In the genomic region with DNA sequence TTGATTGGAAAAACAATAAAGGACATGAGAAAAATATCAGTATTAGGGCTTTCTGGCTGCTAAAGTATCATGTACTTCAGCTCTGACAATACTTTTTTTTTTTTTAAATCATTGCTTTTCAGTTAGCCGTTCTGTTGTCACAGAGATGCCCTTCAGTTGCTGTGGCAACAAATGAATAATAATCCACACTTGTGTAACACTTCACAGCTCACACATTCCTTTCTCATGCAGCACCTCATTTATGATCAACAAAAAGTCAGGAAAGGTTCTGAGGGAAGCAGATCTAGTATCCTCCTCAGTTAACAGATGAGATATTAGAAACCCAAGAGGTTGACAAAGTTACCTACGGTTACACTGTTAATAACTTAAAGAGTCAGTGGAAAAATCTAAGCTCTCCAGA, we compare ENCODE assay signal across 14 cellular contexts.
DNase-seq lines count a peak whose midpoint lies in the region; ATAC-seq and TF ChIP-seq lines count a peak whose summit lies in the region.
"Had no signal": no experiment of that assay in that cellular context is flagged by ENCODE, and none has a peak within 500 bp of the region (broad histone marks: within the 10 kb centered on the region; RNA-seq: fewer than 3 reads in every experiment).

No MANE protein-coding gene starts in this region.

- ATAC-seq in right cardiac atrium: no peak
- ATAC-seq: activated CD8-positive, alpha-beta T cell treated with anti-CD3 and anti-CD28 coated beads, Interleukin-2, amount 10 ng/mL, durations not matched to agents 7 days and 5 days; heart right ventricle; stimulated activated effector memory CD8-positive, alpha-beta T cell treated with anti-CD3 and anti-CD28 coated beads, Interleukin-12 subunit alpha, Interleukin-12 subunit beta, amount 100 ng/mL, for 72 hours had no signal

- DNase-seq in AG20443 (ENCODE audit: low spot score): peak; percentile 77
- DNase-seq in M059J (ENCODE audit: low read depth): peak; percentile 85
- DNase-seq in epithelial cell of proximal tubule (ENCODE audit: low read depth): peak; percentile 93
- DNase-seq in myocyte (ENCODE audit: low read depth): peak; percentile 13
- no peak for DNase-seq in NCI-H146 treated with DMSO at 0.1 percent for 48 hours (lab: John Stamatoyannopoulos, UW; ENCODE audit: unreplicated experiment)
- DNase-seq in posterior vena cava (ENCODE audit: low spot score): no peak
- no peak for DNase-seq in right cardiac atrium
- DNase-seq in GM10248 (ENCODE audit: extremely low spot score): no peak
- DNase-seq: activated CD8-positive, alpha-beta T cell treated with anti-CD3 and anti-CD28 coated beads, Interleukin-2, amount 10 ng/mL, durations not matched to agents 7 days and 5 days; heart right ventricle; NCI-H2107; T1000 had no signal

- no peaks in the 10 kb centered on the region for H3K9me3 ChIP-seq in right cardiac atrium (ENCODE audit: control insufficient read depth, low read length)

- no peak for TF ChIP-seq CTCF in epithelial cell of proximal tubule (conservative IDR thresholded peaks at IDR 0.05; ENCODE audit: low read depth, low read length)
- TF ChIP-seq CTCF in GM10248 (IDR thresholded peaks at IDR 0.05; ENCODE audit: control extremely low read depth, extremely low read depth, low read depth, missing control alignments): no peak

- POLR2A ChIA-PET in GM10248 (lab: Yijun Ruan, JAX): no interaction called here

- no peaks in the 10 kb centered on the region for H3K27me3 ChIP-seq in right cardiac atrium (ENCODE audit: control insufficient read depth, insufficient read depth)
- H3K27me3 ChIP-seq: heart right ventricle had no signal

- H3K4me3 ChIP-seq in epithelial cell of proximal tubule (ENCODE audit: low read depth, low read length) (no peak overlapping the region), right cardiac atrium (ENCODE audit: low read length) (no peak overlapping the region)
- H3K4me3 ChIP-seq: heart right ventricle had no signal

- no peak overlapping the region for H3K27ac ChIP-seq in right cardiac atrium (ENCODE audit: low read length)
- H3K27ac ChIP-seq: heart right ventricle, KMS-11 had no signal

- CTCF ChIA-PET in GM10248 (lab: Yijun Ruan, JAX): no interaction called here

- WGBS in right cardiac atrium: 28% methylated on average over 2 of the region's 2 CpGs

- intact Hi-C loops in posterior vena cava (cut with DNase I): no loop called here
- intact Hi-C loops in right cardiac atrium (cut with DNase I): no loop called here

- no peaks in the 10 kb centered on the region for H3K4me1 ChIP-seq in right cardiac atrium (ENCODE audit: control insufficient read depth, insufficient read depth, low read length)
- H3K4me1 ChIP-seq: heart right ventricle had no signal

Comparison
In these comparisons a context has a peak if more than half of its experiments do, and no peak if none do; other contexts are left out.
1. DNase-seq: peak in AG20443 (single experiment), M059J (single experiment), epithelial cell of proximal tubule (single experiment) and myocyte (single experiment); none in NCI-H146 treated with DMSO at 0.1 percent for 48 hours (single experiment), posterior vena cava (single experiment), right cardiac atrium (0 of 3) and GM10248 (single experiment).